Comparison of ENCODE assay signal across 25 cellular contexts in genomic region chr2:180146541-180146940, GRCh38.
"Had no signal": no experiment of that assay in that cellular context is flagged by ENCODE, and none has a peak within 500 bp of the region (broad histone marks: within the 10 kb centered on the region; RNA-seq: fewer than 3 reads in every experiment).

No MANE protein-coding gene starts in this region.

- H3K9me3 ChIP-seq: breast epithelium, heart left ventricle, left lung, lower lobe of right lung, stomach, thyroid gland had no signal

- ATAC-seq: activated naive CD4-positive, alpha-beta T cell treated with anti-CD3 and anti-CD28 coated beads, Interleukin-2, amount 50 U/mL, for 72 hours; activated T-cell treated with anti-CD3 and anti-CD28 coated beads, Interleukin-2, amount 50 U/mL, for 72 hours; esophagus mucosa; heart left ventricle; left lung; lower lobe of right lung; natural killer cell; sciatic nerve; stimulated activated naive B cell treated with anti-CD40 and anti-IgM and Interleukin-4, amounts not matched to agents 10 μg/mL and 1 μg/mL and 100 μg/mL, for 72 hours had no signal

- H3K27ac ChIP-seq: breast epithelium, heart left ventricle, left lung, lower lobe of right lung, skin epidermis, stomach, thyroid gland had no signal

- H3K4me3 ChIP-seq: breast epithelium, heart left ventricle, left lung, lower lobe of right lung, skin epidermis, stomach, thyroid gland had no signal

- DNase-seq: activated CD4-positive, alpha-beta T cell treated with anti-CD3 and anti-CD28 coated beads for 4 hours; activated CD4-positive, alpha-beta T cell treated with anti-CD3 and anti-CD28 coated beads, Interleukin-2, amount 50 U/mL, for 4 hours; activated naive CD4-positive, alpha-beta T cell; activated T-cell treated with anti-CD3 and anti-CD28 coated beads for 4 hours; activated T-cell treated with anti-CD3 and anti-CD28 coated beads, Interleukin-2, amount 50 U/mL, for 72 hours; central memory CD4-positive, alpha-beta T cell; endodermal cell; foreskin fibroblast; heart left ventricle; hypothalamus; left lung; lower lobe of right lung; mesenchymal stem cell; natural killer cell; retina; stimulated activated CD4-positive, alpha-beta T cell treated with anti-CD3 and anti-CD28 coated beads, Interleukin-4, amount 100 ng/mL, for 4 hours; stimulated activated CD8-positive, alpha-beta memory T cell treated with anti-CD3 and anti-CD28 coated beads, Interleukin-4, amount 100 ng/mL, for 48 hours; stimulated activated naive B cell treated with anti-CD40 and anti-IgM and Interleukin-4, amounts not matched to agents 10 μg/mL and 1 μg/mL and 100 μg/mL, for 72 hours; stomach; thyroid gland had no signal

- H3K36me3 ChIP-seq: breast epithelium, heart left ventricle, left lung, lower lobe of right lung, stomach, thyroid gland had no signal

- H3K27me3 ChIP-seq: breast epithelium, left lung, stomach, thyroid gland had no signal

- H3K4me1 ChIP-seq: breast epithelium, heart left ventricle, left lung, lower lobe of right lung, stomach, thyroid gland had no signal
